Comparison of ENCODE assay signal across 1 cellular context in the genomic region with DNA sequence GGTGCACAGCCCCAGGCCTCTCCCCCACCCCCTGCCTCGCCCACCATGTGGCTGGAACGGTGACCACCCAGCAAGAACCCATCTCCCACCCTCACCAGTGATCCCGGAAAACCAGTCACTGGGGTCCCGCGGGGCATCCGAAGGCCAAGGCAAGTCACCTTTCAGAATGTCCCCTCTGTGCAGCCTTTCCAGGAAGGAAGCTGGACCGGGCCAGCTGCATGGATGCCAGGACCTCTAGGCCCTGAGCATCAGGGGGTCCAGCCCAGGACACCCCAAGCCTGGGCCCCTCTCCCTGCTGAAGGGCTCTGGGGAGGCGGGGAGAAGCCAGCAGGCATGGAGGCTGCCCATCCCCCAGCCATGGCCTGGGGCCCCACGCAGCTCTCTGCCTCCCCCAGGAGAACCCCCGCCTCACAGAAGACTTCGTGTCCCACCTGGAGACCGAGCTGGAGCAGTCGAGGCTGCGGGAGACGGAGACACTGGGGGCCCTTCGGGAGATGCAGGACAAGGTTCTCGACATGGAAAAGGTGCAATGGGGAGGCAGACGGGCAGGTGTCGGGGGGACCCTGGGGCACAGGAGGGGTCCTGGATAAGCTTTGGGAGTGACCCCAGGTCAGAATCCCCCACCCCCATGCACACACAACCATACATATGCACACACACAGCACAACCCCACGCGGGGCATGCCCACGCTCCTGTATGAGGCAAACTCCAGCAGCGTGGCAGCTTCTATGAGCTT.
TF ChIP-seq lines count a peak whose summit lies in the region.

No MANE protein-coding gene starts in this region.

TF ChIP-seq in IMR-90, 13 proteins besides CTCF, POLR2A, EP300 and RAD21 (continued from another document):
- TF ChIP-seq MAZ (IDR thresholded peaks at IDR 0.05; ENCODE audit: borderline replicate concordance, low read depth, low read length) (no peak), CEBPB (IDR thresholded peaks at IDR 0.05; ENCODE audit: low read depth, low read length) (no peak), ELK1 (IDR thresholded peaks at IDR 0.05; ENCODE audit: borderline replicate concordance, low read depth, low read length) (no peak), RFX5 (IDR thresholded peaks at IDR 0.05; ENCODE audit: low read depth, low read length) (no peak), MXI1 (IDR thresholded peaks at IDR 0.05; ENCODE audit: borderline replicate concordance, low read depth, low read length) (no peak), NFE2L2 (IDR thresholded peaks at IDR 0.05; ENCODE audit: low read depth, low read length) (no peak), BHLHE40 (IDR thresholded peaks at IDR 0.05; ENCODE audit: low read depth, low read length) (no peak), CHD1 (IDR thresholded peaks at IDR 0.05; ENCODE audit: low read depth, low read length) (no peak), RCOR1 (IDR thresholded peaks at IDR 0.05; ENCODE audit: insufficient replicate concordance, low read length) (no peak), USF2 (IDR thresholded peaks at IDR 0.05; ENCODE audit: low read depth, low read length) (no peak)
